In genomic region chr12:4322789-4323188, GRCh38 we compare ENCODE assay signal across 15 cellular contexts. TPM values are rescaled to one million over a fixed set of nuclear protein-coding genes. Genes with fewer than 3 reads are reported as not detected.
DNase-seq lines count a peak whose midpoint lies in the region; TF ChIP-seq lines count a peak whose summit lies in the region.
"Had no signal": no experiment of that assay in that cellular context is flagged by ENCODE, and none has a peak within 500 bp of the region (broad histone marks: within the 10 kb centered on the region; RNA-seq: fewer than 3 reads in every experiment).

No MANE protein-coding gene starts in this region.

- H3K4me3 Mint-ChIP-seq in CD14-positive monocyte (peak overlapping the region; percentile 31 to 65), H9 (peak overlapping the region; percentile 13 to 15; a peak in 3 of 5 replicates)
- peak overlapping the region; percentile 85 for H3K4me3 Mint-ChIP-seq in activated CD4-positive, alpha-beta memory T cell treated with anti-CD3 and anti-CD28 coated beads, Interleukin-2, amount 10 ng/mL, durations not matched to agents 7 days and 5 days

- H3K4ac ChIP-seq in H9 (ENCODE audit: low read depth, low read length) (no peak overlapping the region), mesenchymal stem cell (ENCODE audit: low read depth in 1 of 2, low read length in 2 of 2) (no peak overlapping the region)

- peaks cover 2% of the 10 kb centered on the region; the same call in 1 of the 2 replicates for H3K79me2 ChIP-seq in H9 (ENCODE audit: insufficient read depth, low read length)

- H3K14ac ChIP-seq in H9 (ENCODE audit: insufficient read depth, low read length) (no peak overlapping the region), mesenchymal stem cell (ENCODE audit: low read length in 2 of 2) (no peak overlapping the region)

- no peak overlapping the region for H2BK120ac ChIP-seq in H9 (ENCODE audit: low read depth, low read length, poor library complexity, severe bottlenecking)
- H2BK120ac ChIP-seq in mesenchymal stem cell (ENCODE audit: low read depth, low read length), result no peak overlapping the region

- H3K56ac ChIP-seq in H9 (ENCODE audit: insufficient read length, low read depth, low read length), result no peak overlapping the region

- no peak overlapping the region for H2BK20ac ChIP-seq in H9 (ENCODE audit: low read depth, low read length, poor library complexity, severe bottlenecking)

- no peak overlapping the region for H3K18ac ChIP-seq in H9 (ENCODE audit: insufficient read length, low read depth, low read length)
- H3K18ac ChIP-seq in mesenchymal stem cell (ENCODE audit: low read depth in 1 of 2, low read length in 2 of 2), result no peak overlapping the region

- H3K4me1 ChIP-seq in H9 (ENCODE audit: insufficient read depth, low read length), result no peaks in the 10 kb centered on the region; the same call in 1 of the 2 replicates
- peaks cover 7% of the 10 kb centered on the region for H3K4me1 ChIP-seq in mesenchymal stem cell (ENCODE audit: control insufficient read depth, insufficient read depth, low read depth, low read length)
- H3K4me1 ChIP-seq in tibial artery, result peaks cover 0 to 25% (median 11%) of the 10 kb centered on the region in 4 donors

- H4K5ac ChIP-seq in H9 (ENCODE audit: insufficient read length, low read depth, low read length), result no peak overlapping the region

- H3K4me3 ChIP-seq in mesenchymal stem cell (ENCODE audit: insufficient read depth in 1 of 2, low read depth in 1 of 2, low read length in 2 of 2), result peak overlapping the region in 1 of 2 experiments; percentile 100
- H3K4me3 ChIP-seq in tibial artery, result no peak overlapping the region

- intact Hi-C loops in CD14-positive monocyte (cut with micrococcal nuclease), result loop anchor here (5.0 to 10.0 kb wide), 4 partner anchors 35 to 1018 kb away; partner anchors contain the start of genes AKAP3 (in 1 of the 2), NDUFA9 (in 1 of the 2) and RAD51AP1 (in 1 of the 2)
- intact Hi-C loops in tibial artery (cut with DNase I; ENCODE audit: low total_unique reads), result loop anchor here (5.0 kb wide), 1 partner anchor 45 kb away; no protein-coding TSS in a partner anchor

- H3K4me2 ChIP-seq in H9 (ENCODE audit: insufficient read depth, insufficient read length, low read length) (no peak overlapping the region), mesenchymal stem cell (ENCODE audit: low read length, poor library complexity, severe bottlenecking) (no peak overlapping the region)

- DNase-seq in CD14-positive monocyte (ENCODE audit: low spot score) (no peak), H9 (no peak), mesenchymal stem cell (no peak), nucleus accumbens (lab: John Stamatoyannopoulos, UW) (no peak), dermis blood vessel endothelial cell (no peak), tibial artery (no peak)
- DNase-seq in activated CD4-positive, alpha-beta memory T cell treated with anti-CD3 and anti-CD28 coated beads, Interleukin-2, amount 10 ng/mL, durations not matched to agents 7 days and 5 days, result no peak
- DNase-seq in stimulated activated CD4-positive, alpha-beta T cell treated with anti-CD3 and anti-CD28 coated beads, Interleukin-4, amount 100 ng/mL, for 1 hour, result no peak
- DNase-seq: DMS79; H7; head of caudate nucleus; NCI-H2081 treated with DMSO at 0.1 percent for 48 hours; stimulated activated naive CD4-positive, alpha-beta T cell treated with Interleukin-2 at 50 U/mL for 16 hours had no signal

- peaks cover 4% of the 10 kb centered on the region for H3K23me2 ChIP-seq in H9 (ENCODE audit: insufficient read length, low read depth, low read length, poor library complexity, severe bottlenecking)

- H2BK15ac ChIP-seq in H9 (ENCODE audit: low read depth, low read length) (no peak overlapping the region), mesenchymal stem cell (ENCODE audit: low read depth, poor library complexity, severe bottlenecking) (no peak overlapping the region)

- H3K36me3 ChIP-seq in mesenchymal stem cell (ENCODE audit: control insufficient read depth in 1 of 2, insufficient read depth in 2 of 2, low read depth in 1 of 2, low read length in 2 of 2) (peaks cover 5 to 12% of the 10 kb centered on the region in 2 experiments), tibial artery (peaks cover 0 to 3% (median 0%) of the 10 kb centered on the region in 3 donors)

- TF ChIP-seq CTCF in CD14-positive monocyte (IDR thresholded peaks at IDR 0.05) (no peak), H9 (conservative IDR thresholded peaks at IDR 0.05) (no peak), tibial artery (IDR thresholded peaks at IDR 0.05) (no peak)

- no peak overlapping the region for H4K8ac ChIP-seq in H9 (replicated peaks; ENCODE audit: insufficient read length, low read depth, low read length)
- no peak overlapping the region for H4K8ac ChIP-seq in mesenchymal stem cell (ENCODE audit: low read length)

- H3K27me3 Mint-ChIP-seq in CD14-positive monocyte (ENCODE audit: low read depth in 3 of 3) (peaks cover 5 to 8% (median 5%) of the 10 kb centered on the region in 3 donors), H9 (ENCODE audit: low read depth) (peaks cover 19% of the 10 kb centered on the region)
- no peaks in the 10 kb centered on the region for H3K27me3 Mint-ChIP-seq in activated CD4-positive, alpha-beta memory T cell treated with anti-CD3 and anti-CD28 coated beads, Interleukin-2, amount 10 ng/mL, durations not matched to agents 7 days and 5 days

- peaks cover 11 to 13% of the 10 kb centered on the region in 2 donors for H3K36me3 Mint-ChIP-seq in CD14-positive monocyte
- H3K36me3 Mint-ChIP-seq in H9 (ENCODE audit: insufficient read depth in 1 of 3, low read depth in 3 of 3), result peaks cover 10 to 18% (median 17%) of the 10 kb centered on the region in 3 experiments
- H3K36me3 Mint-ChIP-seq in activated CD4-positive, alpha-beta memory T cell treated with anti-CD3 and anti-CD28 coated beads, Interleukin-2, amount 10 ng/mL, durations not matched to agents 7 days and 5 days (ENCODE audit: low read depth), result peaks cover 14% of the 10 kb centered on the region

- H3K79me1 ChIP-seq in H9 (ENCODE audit: insufficient read depth, low read depth, low read length, poor library complexity, severe bottlenecking) (peaks cover 7% of the 10 kb centered on the region), mesenchymal stem cell (replicated peaks; ENCODE audit: low read length, poor library complexity, severe bottlenecking) (no peaks in the 10 kb centered on the region)

- H3K9ac ChIP-seq in H9 (ENCODE audit: extremely low read depth, insufficient read length, low read length) (no peak overlapping the region), mesenchymal stem cell (ENCODE audit: low read length) (peak overlapping the region; percentile 99)

- no peak overlapping the region for H3T11ph ChIP-seq in H9 (ENCODE audit: low read length)

- H3K23ac ChIP-seq in H9 (ENCODE audit: insufficient read length, low read depth, low read length), result no peak overlapping the region
- no peak overlapping the region for H3K23ac ChIP-seq in mesenchymal stem cell (ENCODE audit: low read length in 2 of 2)

- CTCF ChIA-PET in activated CD4-positive, alpha-beta memory T cell treated with anti-CD3 and anti-CD28 coated beads, Interleukin-2, amount 10 ng/mL, durations not matched to agents 7 days and 5 days (lab: Charles Lee), result interaction anchor here (0.7 to 1.8 kb wide), 7 partner anchors 7 to 1413 kb away, joined by 3 to 4 read pairs (median 3); no protein-coding TSS in a partner anchor

- H3K9me3 ChIP-seq in H9 (ENCODE audit: control insufficient read depth, low read depth, low read length) (no peaks in the 10 kb centered on the region), mesenchymal stem cell (ENCODE audit: control insufficient read depth, low read length) (no peaks in the 10 kb centered on the region), tibial artery (no peaks in the 10 kb centered on the region)

- H2AK5ac ChIP-seq in H9 (ENCODE audit: insufficient read length, low read length), result no peak overlapping the region
- no peak overlapping the region for H2AK5ac ChIP-seq in mesenchymal stem cell (ENCODE audit: low read length, severe bottlenecking)

- H2BK5ac ChIP-seq in H9 (ENCODE audit: insufficient read length, low read length) (no peak overlapping the region), mesenchymal stem cell (ENCODE audit: low read depth, low read length, poor library complexity, severe bottlenecking) (no peak overlapping the region)

- H4K91ac ChIP-seq in H9 (ENCODE audit: insufficient read length, low read depth, low read length) (no peak overlapping the region), mesenchymal stem cell (ENCODE audit: low read length) (no peak overlapping the region)

- H4K20me1 ChIP-seq in H9 (ENCODE audit: control insufficient read depth, insufficient read depth, insufficient read length), result no peaks in the 10 kb centered on the region

- H3K9me3 Mint-ChIP-seq in CD14-positive monocyte (peaks cover 0 to 2% (median 0%) of the 10 kb centered on the region in 7 donors), H9 (peaks cover 3 to 4% of the 10 kb centered on the region in 2 experiments)
- H3K9me3 Mint-ChIP-seq in activated CD4-positive, alpha-beta memory T cell treated with anti-CD3 and anti-CD28 coated beads, Interleukin-2, amount 10 ng/mL, durations not matched to agents 7 days and 5 days, result no peaks in the 10 kb centered on the region

- POLR2A ChIA-PET in activated CD4-positive, alpha-beta memory T cell treated with anti-CD3 and anti-CD28 coated beads, Interleukin-2, amount 10 ng/mL, durations not matched to agents 7 days and 5 days (lab: Charles Lee), result interaction anchor here (0.6 to 2.5 kb wide), 2 partner anchors 29 to 330 kb away, joined by 3 to 9 read pairs; no protein-coding TSS in a partner anchor

- H3K4me1 Mint-ChIP-seq in CD14-positive monocyte (peaks cover 38% of the 10 kb centered on the region), H9 (peaks cover 20% of the 10 kb centered on the region in 2 experiments)
- H3K4me1 Mint-ChIP-seq in activated CD4-positive, alpha-beta memory T cell treated with anti-CD3 and anti-CD28 coated beads, Interleukin-2, amount 10 ng/mL, durations not matched to agents 7 days and 5 days, result peaks cover 46% of the 10 kb centered on the region

- H3K27me3 ChIP-seq in H9 (ENCODE audit: insufficient read depth, low read length), result no peaks in the 10 kb centered on the region
- no peaks in the 10 kb centered on the region for H3K27me3 ChIP-seq in mesenchymal stem cell (ENCODE audit: control insufficient read depth in 1 of 2, insufficient read depth in 1 of 2, low read length in 2 of 2)
- no peaks in the 10 kb centered on the region for H3K27me3 ChIP-seq in tibial artery

- H2AFZ ChIP-seq in H9 (ENCODE audit: low read length), result no peak overlapping the region
- H2AFZ ChIP-seq in mesenchymal stem cell (ENCODE audit: low read depth, low read length), result no peak overlapping the region

- no CpG with 5 or more reads among the region's 5 CpGs for WGBS in H9 (ENCODE audit: extremely low coverage, insufficient read length, low lambda C conversion rate)
- 76% methylated on average over 3 of the region's 5 CpGs for WGBS in mesenchymal stem cell

- no peak overlapping the region for H3K27ac ChIP-seq in H9 (ENCODE audit: insufficient read length, low read depth, low read length)
- no peak overlapping the region for H3K27ac ChIP-seq in mesenchymal stem cell (ENCODE audit: low read length, poor library complexity, severe bottlenecking)
- no peak overlapping the region for H3K27ac ChIP-seq in tibial artery
- H3K27ac ChIP-seq: HL-60 had no signal

- no peak overlapping the region for H2BK12ac ChIP-seq in H9 (ENCODE audit: insufficient read length, low read depth, low read length)
- H2BK12ac ChIP-seq in mesenchymal stem cell (ENCODE audit: low read length in 2 of 2), result no peak overlapping the region

- peak overlapping the region; percentile 59 to 87 (median 78) for H3K27ac Mint-ChIP-seq in CD14-positive monocyte
- peak overlapping the region in 1 of 3 experiments; percentile 44; a peak in 1 of 7 replicates for H3K27ac Mint-ChIP-seq in H9
- no peak overlapping the region for H3K27ac Mint-ChIP-seq in activated CD4-positive, alpha-beta memory T cell treated with anti-CD3 and anti-CD28 coated beads, Interleukin-2, amount 10 ng/mL, durations not matched to agents 7 days and 5 days

RNA-seq across cellular contexts. Expression of gene TIGAR, which starts 1.8 kb away (rescaled TPM):
- polyA plus RNA-seq in CD14-positive monocyte, result 10 to 100 TPM; 11.0 to 16.0 TPM
- 23.4 and 27.5 TPM in 2 replicates for total RNA-seq in H9 (2021)
- 10 to 100 TPM; 11.8 to 12.8 TPM for total RNA-seq in activated CD4-positive, alpha-beta memory T cell treated with anti-CD3 and anti-CD28 coated beads, Interleukin-2, amount 10 ng/mL, durations not matched to agents 7 days and 5 days
- polyA plus RNA-seq in mesenchymal stem cell (2013, experiment 1 of 2), result 24.2 TPM
- polyA plus RNA-seq in mesenchymal stem cell (2013, experiment 2 of 2), result 25.9 TPM
- total RNA-seq in dermis blood vessel endothelial cell, result 11.2 and 19.7 TPM in 2 replicates

RNA-seq across cellular contexts. Expression of gene CCND2, which starts 49.2 kb away (rescaled TPM):
- polyA plus RNA-seq in CD14-positive monocyte, result 1 to 10 TPM; 3.6 to 3.9 TPM
- total RNA-seq in H9 (2021) (98.2 and 104 TPM in 2 replicates), dermis blood vessel endothelial cell (111 and 140 TPM in 2 replicates)
- 100 to 1,000 TPM; 389 to 401 TPM for total RNA-seq in activated CD4-positive, alpha-beta memory T cell treated with anti-CD3 and anti-CD28 coated beads, Interleukin-2, amount 10 ng/mL, durations not matched to agents 7 days and 5 days
- polyA plus RNA-seq in mesenchymal stem cell (2013, experiment 1 of 2), result 42.1 TPM
- polyA plus RNA-seq in mesenchymal stem cell (2013, experiment 2 of 2), result 38.2 TPM

RNA-seq across cellular contexts. Expression of gene FGF23, which starts 56.7 kb away (rescaled TPM):
- not detected for polyA plus RNA-seq in CD14-positive monocyte
- total RNA-seq in H9 (2021) (0.13 and 0.24 TPM in 2 replicates), dermis blood vessel endothelial cell (not detected in 2 replicates)
- total RNA-seq in activated CD4-positive, alpha-beta memory T cell treated with anti-CD3 and anti-CD28 coated beads, Interleukin-2, amount 10 ng/mL, durations not matched to agents 7 days and 5 days, result not detected
- not detected for polyA plus RNA-seq in mesenchymal stem cell (2013, experiment 1 of 2)
- polyA plus RNA-seq in mesenchymal stem cell (2013, experiment 2 of 2), result not detected
- total RNA-seq: lung microvascular endothelial cell had no signal

Comparison
In these comparisons a context has a peak if more than half of its experiments do, and no peak if none do; other contexts are left out.
1. H3K4me3 Mint-ChIP-seq: peak in every context shown above with its lines; median percentile 85 in activated CD4-positive, alpha-beta memory T cell treated with anti-CD3 and anti-CD28 coated beads, Interleukin-2, amount 10 ng/mL, durations not matched to agents 7 days and 5 days; 48 in CD14-positive monocyte; 14 in H9.